In genomic region chr5:41924872-41925554, GRCh38 we compare ENCODE assay signal across 1 cellular context.
TF ChIP-seq lines count a peak whose summit lies in the region.

Gene FBXO4, plus strand, starts transcription at chr5:41925281. Its CDS starts 29 bp downstream, at chr5:41925310.

TF ChIP-seq in HepG2, 621 proteins besides CTCF, POLR2A, EP300 and RAD21 (continued from another document and continues in another):
- TF ChIP-seq ZNF574 (CRISPR knock-in tag; IDR thresholded peaks at IDR 0.05) (peak; percentile 98), ZNF782 (CRISPR knock-in tag; IDR thresholded peaks at IDR 0.05; ENCODE audit: borderline replicate concordance) (peak; percentile 57; the same call in 1 of the 2 replicates), ZNF44 (CRISPR knock-in tag; IDR thresholded peaks at IDR 0.05) (no peak; the same call in 1 of the 2 replicates), IRF1 (CRISPR knock-in tag; IDR thresholded peaks at IDR 0.05; ENCODE audit: low read depth) (peak; percentile 39; the same call in 1 of the 2 replicates), CEBPB (IDR thresholded peaks at IDR 0.05; ENCODE audit: borderline replicate concordance, low read depth, low read length) (no peak), ZBTB3 (CRISPR knock-in tag; IDR thresholded peaks at IDR 0.05; ENCODE audit: borderline replicate concordance, low read depth) (no peak), SCMH1 (CRISPR knock-in tag; IDR thresholded peaks at IDR 0.05; ENCODE audit: borderline replicate concordance) (no peak), CREB3 (CRISPR knock-in tag; IDR thresholded peaks at IDR 0.05) (no peak), ZNF234 (CRISPR knock-in tag; conservative IDR thresholded peaks at IDR 0.05) (no peak), NR2C2 (CRISPR knock-in tag; IDR thresholded peaks at IDR 0.05; ENCODE audit: borderline replicate concordance) (peak; percentile 74; the same call in 1 of the 2 replicates), ZFAT (CRISPR knock-in tag; conservative IDR thresholded peaks at IDR 0.05) (no peak), ZNF180 (CRISPR knock-in tag; IDR thresholded peaks at IDR 0.05; ENCODE audit: borderline replicate concordance, low read depth) (no peak), FOSL2 (CRISPR knock-in tag; IDR thresholded peaks at IDR 0.05) (peak; percentile 63; the same call in 1 of the 2 replicates), ZNF3 (CRISPR knock-in tag; IDR thresholded peaks at IDR 0.05) (no peak), HNF1B (CRISPR knock-in tag; IDR thresholded peaks at IDR 0.05) (peak; percentile 85), TEAD2 (CRISPR knock-in tag; IDR thresholded peaks at IDR 0.05) (0 out of 2 replicates have a peak, but pooled peaks have one; percentile 14), ZFP82 (CRISPR knock-in tag; IDR thresholded peaks at IDR 0.05; ENCODE audit: borderline replicate concordance) (no peak), RAD51 (IDR thresholded peaks at IDR 0.05; ENCODE audit: borderline replicate concordance) (no peak), PHB2 (IDR thresholded peaks at IDR 0.05; ENCODE audit: partially characterized antibody) (no peak), E2F1 (CRISPR knock-in tag; IDR thresholded peaks at IDR 0.05) (peak; percentile 84), ZNF264 (CRISPR knock-in tag; IDR thresholded peaks at IDR 0.05) (peak; percentile 35; the same call in 1 of the 2 replicates), HBP1 (CRISPR knock-in tag; IDR thresholded peaks at IDR 0.05; ENCODE audit: low read depth) (peak; percentile 32; the same call in 1 of the 2 replicates), HMG20A (CRISPR knock-in tag; IDR thresholded peaks at IDR 0.05; ENCODE audit: borderline replicate concordance) (no peak), ARID5B (CRISPR knock-in tag; IDR thresholded peaks at IDR 0.05) (peak; percentile 87), ZMAT5 (CRISPR knock-in tag; IDR thresholded peaks at IDR 0.05; ENCODE audit: borderline replicate concordance, low read depth) (no peak), FOXM1 (CRISPR knock-in tag; IDR thresholded peaks at IDR 0.05) (no peak), DDIT3 (CRISPR knock-in tag; IDR thresholded peaks at IDR 0.05) (no peak), TOE1 (CRISPR knock-in tag; IDR thresholded peaks at IDR 0.05) (no peak), PLSCR1 (CRISPR knock-in tag; IDR thresholded peaks at IDR 0.05; ENCODE audit: borderline replicate concordance) (no peak), MLXIP (CRISPR knock-in tag; IDR thresholded peaks at IDR 0.05; ENCODE audit: borderline replicate concordance) (no peak), MED1 (CRISPR knock-in tag; IDR thresholded peaks at IDR 0.05) (no peak; the same call in 1 of the 2 replicates), ZBTB49 (CRISPR knock-in tag; IDR thresholded peaks at IDR 0.05; ENCODE audit: borderline replicate concordance) (no peak), KDM5B (CRISPR knock-in tag; IDR thresholded peaks at IDR 0.05; ENCODE audit: borderline replicate concordance) (peak; percentile 92), KLF11 (CRISPR knock-in tag; IDR thresholded peaks at IDR 0.05) (no peak)
